Comparison of ENCODE assay signal across 1 cellular context in genomic region chr3:119792270-119792669, GRCh38.
TF ChIP-seq lines count a peak whose summit lies in the region.

No MANE protein-coding gene starts in this region.

TF ChIP-seq in H1, 55 proteins besides CTCF, POLR2A, EP300 and RAD21:
- TF ChIP-seq KDM4A (IDR thresholded peaks at IDR 0.05; ENCODE audit: low read depth, low read length, severe bottlenecking), result no peak
- no peak for TF ChIP-seq SRF (IDR thresholded peaks at IDR 0.05; ENCODE audit: low read depth, low read length)
- no peak for TF ChIP-seq CBX5 (IDR thresholded peaks at IDR 0.05; ENCODE audit: low read depth, low read length)
- no peak for TF ChIP-seq POLR2AphosphoS5 (IDR thresholded peaks at IDR 0.05; ENCODE audit: low read depth, low read length)
- no peak for TF ChIP-seq GABPA (IDR thresholded peaks at IDR 0.05; ENCODE audit: borderline replicate concordance, insufficient read depth, low read length)
- no peak for TF ChIP-seq FOSL1 (IDR thresholded peaks at IDR 0.05; ENCODE audit: insufficient read depth, low read depth, low read length)
- TF ChIP-seq SAP30 (IDR thresholded peaks at IDR 0.05; ENCODE audit: insufficient read depth, insufficient replicate concordance, low read length), result no peak
- no peak for TF ChIP-seq ATF3 (IDR thresholded peaks at IDR 0.05; ENCODE audit: insufficient read depth, low read depth, low read length)
- no peak for TF ChIP-seq TAF1 (IDR thresholded peaks at IDR 0.05; ENCODE audit: low read depth, low read length)
- no peak for TF ChIP-seq SIN3A (conservative IDR thresholded peaks at IDR 0.05 in 1 of 2, IDR thresholded peaks at IDR 0.05 in 1 of 2; ENCODE audit: low read depth in 1 of 2, low read length in 2 of 2)
- TF ChIP-seq RBBP5 (IDR thresholded peaks at IDR 0.05; ENCODE audit: borderline replicate concordance, low read depth, low read length), result no peak
- TF ChIP-seq BACH1 (IDR thresholded peaks at IDR 0.05; ENCODE audit: low read length), result no peak
- no peak for TF ChIP-seq SP1 (IDR thresholded peaks at IDR 0.05; ENCODE audit: low read depth, low read length)
- no peak for TF ChIP-seq BCL11A (IDR thresholded peaks at IDR 0.05; ENCODE audit: low read depth in 2 of 2, low read length in 2 of 2)
- TF ChIP-seq BRCA1 (IDR thresholded peaks at IDR 0.05; ENCODE audit: low read depth, low read length), result no peak
- no peak for TF ChIP-seq SP4 (IDR thresholded peaks at IDR 0.05; ENCODE audit: low read length)
- no peak for TF ChIP-seq SIRT6 (IDR thresholded peaks at IDR 0.05; ENCODE audit: low read length)
